In genomic region chr9:22108581-22109370, GRCh38 we compare ENCODE assay signal across 21 cellular contexts.
A peak's percentile ranks its signal among the peaks of the same experiment; 100 is the strongest.
DNase-seq lines count a peak whose midpoint lies in the region; TF ChIP-seq lines count a peak whose summit lies in the region.
"Had no signal": no experiment of that assay in that cellular context is flagged by ENCODE, and none has a peak within 500 bp of the region (broad histone marks: within the 10 kb centered on the region; RNA-seq: fewer than 3 reads in every experiment).

No MANE protein-coding gene starts in this region.

- H3K27me3 ChIP-seq in GM23248 (replicated peaks; ENCODE audit: insufficient read depth) (no peaks in the 10 kb centered on the region), adipocyte (replicated peaks; ENCODE audit: control insufficient read depth, insufficient read depth, low read length) (no peaks in the 10 kb centered on the region), trophoblast cell (ENCODE audit: insufficient read depth, low read length) (no peaks in the 10 kb centered on the region), ovary (no peaks in the 10 kb centered on the region)
- H3K27me3 ChIP-seq: adrenal gland, BLaER1, spleen had no signal

- H3K27ac ChIP-seq in GM23248 (no peak overlapping the region), trophoblast cell (ENCODE audit: low read depth, low read length) (no peak overlapping the region), ovary (no peak overlapping the region)
- H3K27ac ChIP-seq: A549, adrenal gland, BLaER1, dorsolateral prefrontal cortex, HL-60, spleen had no signal

- no peak overlapping the region for H4K12ac ChIP-seq in trophoblast cell (ENCODE audit: low read depth, low read length)

- H2BK12ac ChIP-seq in trophoblast cell (ENCODE audit: low read length): peak overlapping the region; percentile 91

- WGBS in GM23248 (ENCODE audit: low coverage in 1 of 2, low lambda C conversion rate in 2 of 2, missing lambda C conversion rate in 2 of 2), 2 experiments: 54% methylated on average over 4 of the region's 4 CpGs
- no CpG with 5 or more reads among the region's 4 CpGs for WGBS in trophoblast cell (ENCODE audit: extremely low coverage, insufficient coverage, insufficient read length)
- WGBS in ovary, 3 donors: 9 to 13% (median 13%) methylated on average over 4 of the region's 4 CpGs

- peaks cover 0 to 2% (median 0%) of the 10 kb centered on the region in 3 donors for H3K27me3 Mint-ChIP-seq in immature natural killer cell (ENCODE audit: low read depth in 3 of 3)
- H3K27me3 Mint-ChIP-seq: IgD-negative memory B cell, T-cell had no signal

- H3K23ac ChIP-seq in trophoblast cell (ENCODE audit: low read length): no peak overlapping the region

- peak overlapping the region; percentile 17 for H3K4me2 ChIP-seq in GM23248 (ENCODE audit: unreplicated experiment)
- H3K4me2 ChIP-seq in trophoblast cell (ENCODE audit: low read length): no peak overlapping the region
- H3K4me2 ChIP-seq: A549, BLaER1 had no signal

- H2AK5ac ChIP-seq in trophoblast cell (ENCODE audit: low read length): no peak overlapping the region

- H3K18ac ChIP-seq in trophoblast cell (ENCODE audit: low read length): no peak overlapping the region

- H4K8ac ChIP-seq in trophoblast cell (ENCODE audit: low read depth, low read length): no peak overlapping the region

- no peak for TF ChIP-seq POLR2A in erythroblast (IDR thresholded peaks at IDR 0.05; ENCODE audit: low read length)
- no peak for TF ChIP-seq POLR2A in ovary (IDR thresholded peaks at IDR 0.05)

- H3K4me1 ChIP-seq in GM23248 (ENCODE audit: insufficient read depth) (peaks cover 37% of the 10 kb centered on the region), adipocyte (ENCODE audit: control insufficient read depth, insufficient read depth, low read length) (peaks cover 46% of the 10 kb centered on the region), trophoblast cell (ENCODE audit: control insufficient read depth in 1 of 2, insufficient read depth in 2 of 2, low read length in 2 of 2) (peaks cover 4 to 12% of the 10 kb centered on the region in 2 experiments), ovary (ENCODE audit: insufficient read depth) (no peaks in the 10 kb centered on the region)
- H3K4me1 ChIP-seq: A549, adrenal gland, BLaER1, spleen had no signal

- H3K9me3 Mint-ChIP-seq in immature natural killer cell: no peaks in the 10 kb centered on the region
- H3K9me3 Mint-ChIP-seq: activated T-helper 2 cell treated with anti-CD3 and anti-CD28 coated beads, Interferon-gamma antibody, Interleukin-2, Interleukin-4, amounts not matched to agents 10 μg/mL and 5 μg/mL and 100 μg/mL, durations not matched to agents 14 hours and 24 hours and 36 hours; IgD-negative memory B cell; T-cell had no signal

- H3K4me3 ChIP-seq in GM23248 (no peak overlapping the region), adipocyte (ENCODE audit: low read length) (peak overlapping the region; percentile 59), fibroblast of villous mesenchyme (ENCODE audit: low read depth, low read length) (no peak overlapping the region), trophoblast cell (ENCODE audit: low read depth, low read length) (no peak overlapping the region), ovary (no peak overlapping the region)
- H3K4me3 ChIP-seq: A549, adrenal gland, BLaER1, dorsolateral prefrontal cortex, spleen had no signal

- no peak for TF ChIP-seq EP300 in ovary (IDR thresholded peaks at IDR 0.05)

- no peaks in the 10 kb centered on the region for H4K20me1 ChIP-seq in GM23248 (ENCODE audit: insufficient read depth)
- H4K20me1 ChIP-seq: BLaER1 had no signal

- no peak overlapping the region for H3K14ac ChIP-seq in trophoblast cell (ENCODE audit: low read length)

- in situ Hi-C loops in GM23248 (cut with MboI): loop anchor here (25.0 kb wide), 1 partner anchor 296 kb away; the partner anchor contains the start of gene MTAP

- H4K91ac ChIP-seq in trophoblast cell (ENCODE audit: low read depth, low read length): no peak overlapping the region

- H3K36me3 ChIP-seq in GM23248 (ENCODE audit: low read depth): no peaks in the 10 kb centered on the region
- no peaks in the 10 kb centered on the region for H3K36me3 ChIP-seq in adipocyte (ENCODE audit: control insufficient read depth, insufficient read depth, low read length, severe bottlenecking)
- H3K36me3 ChIP-seq in trophoblast cell (ENCODE audit: control insufficient read depth in 1 of 2, insufficient read depth in 2 of 2, low read length in 2 of 2): no peaks in the 10 kb centered on the region
- H3K36me3 ChIP-seq in ovary: no peaks in the 10 kb centered on the region
- H3K36me3 ChIP-seq: adrenal gland, BLaER1, spleen had no signal

- H3K4ac ChIP-seq in trophoblast cell (ENCODE audit: low read depth, low read length): no peak overlapping the region

- no peak for TF ChIP-seq CTCF in fibroblast of villous mesenchyme (IDR thresholded peaks at IDR 0.05; ENCODE audit: insufficient read depth, low read depth, low read length)
- TF ChIP-seq CTCF in ovary (IDR thresholded peaks at IDR 0.05): no peak

- H3K9ac ChIP-seq in GM23248: no peak overlapping the region
- H3K9ac ChIP-seq in adipocyte (ENCODE audit: low read length): peak overlapping the region; percentile 26
- H3K9ac ChIP-seq in trophoblast cell (ENCODE audit: low read length): no peak overlapping the region
- H3K9ac ChIP-seq: BLaER1 had no signal

- H3K27ac Mint-ChIP-seq in immature natural killer cell: no peak overlapping the region
- H3K27ac Mint-ChIP-seq: activated T-helper 2 cell treated with anti-CD3 and anti-CD28 coated beads, Interferon-gamma antibody, Interleukin-2, Interleukin-4, amounts not matched to agents 10 μg/mL and 5 μg/mL and 100 μg/mL, durations not matched to agents 14 hours and 24 hours and 36 hours; IgD-negative memory B cell; T-cell had no signal

- H3K9me2 ChIP-seq in GM23248 (ENCODE audit: insufficient read depth): no peaks in the 10 kb centered on the region; the same call in 1 of the 2 replicates

- DNase-seq in GM23248 (peak; percentile 48), adipocyte (ENCODE audit: low read depth) (no peak), fibroblast of villous mesenchyme (ENCODE audit: low read depth) (peak; percentile 29), trophoblast cell (peak in 1 of 2 donors; percentile 47), immature natural killer cell (no peak), AG08396 (ENCODE audit: low spot score) (no peak), erythroblast (lab: John Stamatoyannopoulos, UW) (no peak), ovary (no peak)
- DNase-seq: activated CD4-positive, alpha-beta T cell treated with anti-CD3 and anti-CD28 coated beads for 48 hours; adrenal gland; dorsolateral prefrontal cortex; NCI-H1694 treated with DMSO at 0.1 percent for 48 hours; NCI-H774; SHP77 treated with DMSO at 0.1 percent for 48 hours; spleen; T-cell had no signal

- H2AFZ ChIP-seq in GM23248 (0 out of 2 replicates have a peak overlapping the region, but pooled peaks have one; percentile 14), trophoblast cell (ENCODE audit: insufficient read depth, low read length, poor library complexity) (no peak overlapping the region)

- peaks cover 33% of the 10 kb centered on the region for H3K79me1 ChIP-seq in trophoblast cell (ENCODE audit: low read length)

- peaks cover 37% of the 10 kb centered on the region for H3F3A ChIP-seq in GM23248 (ENCODE audit: insufficient read depth)

- intact Hi-C loops in ovary (cut with DNase I): no loop called here

- no peaks in the 10 kb centered on the region for H3K36me3 Mint-ChIP-seq in immature natural killer cell
- H3K36me3 Mint-ChIP-seq: IgD-negative memory B cell, T-cell had no signal

- no peak overlapping the region for H3K4me3 Mint-ChIP-seq in immature natural killer cell
- H3K4me3 Mint-ChIP-seq: IgD-negative memory B cell, T-cell had no signal

- H2BK5ac ChIP-seq in trophoblast cell (ENCODE audit: low read depth, low read length, poor library complexity): no peak overlapping the region

- H3K9me3 ChIP-seq in GM23248 (ENCODE audit: low read depth) (no peaks in the 10 kb centered on the region), adipocyte (ENCODE audit: control insufficient read depth, low read length) (no peaks in the 10 kb centered on the region), trophoblast cell (ENCODE audit: insufficient read depth, low read depth, low read length) (no peaks in the 10 kb centered on the region), ovary (no peaks in the 10 kb centered on the region)
- H3K9me3 ChIP-seq: A549, adrenal gland, BLaER1, spleen had no signal

- no peaks in the 10 kb centered on the region for H3K4me1 Mint-ChIP-seq in immature natural killer cell

- H3K79me2 ChIP-seq in GM23248 (ENCODE audit: insufficient read depth): no peaks in the 10 kb centered on the region
- peaks cover 2% of the 10 kb centered on the region for H3K79me2 ChIP-seq in trophoblast cell (ENCODE audit: control insufficient read depth, insufficient read depth, low read length, poor library complexity)

- no peak overlapping the region for H2BK120ac ChIP-seq in trophoblast cell (ENCODE audit: insufficient read depth, low read length, poor library complexity)

Comparison
In these comparisons a context has a peak if more than half of its experiments do, and no peak if none do; other contexts are left out.
1. DNase-seq: peak in GM23248 (single experiment) and fibroblast of villous mesenchyme (single experiment); none in adipocyte (single experiment), immature natural killer cell (0 of 3), AG08396 (single experiment), erythroblast (0 of 2) and ovary (0 of 5).